In the genomic region with DNA sequence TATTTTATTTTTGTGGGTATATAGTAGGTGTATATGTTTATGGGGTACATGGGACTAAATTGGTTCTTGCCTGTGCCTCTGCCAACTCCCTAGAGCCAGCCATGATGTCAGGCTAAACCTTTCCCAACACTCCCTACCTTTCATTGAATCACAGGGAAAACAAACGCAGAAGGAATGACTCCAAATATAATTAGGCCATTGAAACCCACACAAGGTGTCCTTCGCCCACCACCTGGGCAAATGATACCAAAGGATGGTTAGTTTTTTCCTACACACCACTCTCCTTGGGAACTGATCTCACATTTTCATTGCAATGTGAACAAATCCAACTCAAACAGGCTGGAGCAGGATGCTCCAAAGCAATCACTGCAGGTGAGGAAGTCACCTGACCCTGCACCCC, we compare ENCODE assay signal across 12 cellular contexts.
"Had no signal": no experiment of that assay in that cellular context is flagged by ENCODE, and none has a peak within 500 bp of the region (broad histone marks: within the 10 kb centered on the region; RNA-seq: fewer than 3 reads in every experiment).

No MANE protein-coding gene starts in this region.

- DNase-seq: activated CD4-positive, alpha-beta T cell treated with anti-CD3 and anti-CD28 coated beads for 48 hours; activated naive CD8-positive, alpha-beta T cell treated with anti-CD3 and anti-CD28 coated beads for 36 hours; activated T-cell treated with anti-CD3 and anti-CD28 coated beads, Interleukin-2, amount 50 U/mL, for 1 hour; anterior cingulate cortex; heart right ventricle; islet precursor cell; left lung; stimulated activated CD4-positive, alpha-beta T cell treated with anti-CD3 and anti-CD28 coated beads, Interleukin-4, amount 100 ng/mL, for 1 hour; stimulated activated CD8-positive, alpha-beta memory T cell treated with anti-CD3 and anti-CD28 coated beads, Interleukin-4, amount 100 ng/mL, for 48 hours; T-cell; testis had no signal

- H3K9me3 ChIP-seq: heart right ventricle, left lung, testis had no signal

- H3K27me3 Mint-ChIP-seq: activated naive CD8-positive, alpha-beta T cell treated with anti-CD3 and anti-CD28 coated beads for 36 hours; stimulated activated naive CD8-positive, alpha-beta T cell treated with anti-CD3 and anti-CD28 coated beads, Interleukin-15, Interleukin-2, amounts not matched to agents 100 ng/mL and 50 ng/mL, for 24 hours; T-cell had no signal

- H3K27me3 ChIP-seq: heart right ventricle, left lung, testis had no signal

- H3K27ac Mint-ChIP-seq: activated naive CD8-positive, alpha-beta T cell treated with anti-CD3 and anti-CD28 coated beads for 36 hours; stimulated activated naive CD8-positive, alpha-beta T cell treated with anti-CD3 and anti-CD28 coated beads, Interleukin-15, Interleukin-2, amounts not matched to agents 100 ng/mL and 50 ng/mL, for 24 hours; T-cell had no signal

- H3K4me3 Mint-ChIP-seq: activated naive CD8-positive, alpha-beta T cell treated with anti-CD3 and anti-CD28 coated beads for 36 hours; stimulated activated naive CD8-positive, alpha-beta T cell treated with anti-CD3 and anti-CD28 coated beads, Interleukin-15, Interleukin-2, amounts not matched to agents 100 ng/mL and 50 ng/mL, for 24 hours; T-cell had no signal

- H3K4me1 Mint-ChIP-seq: activated naive CD8-positive, alpha-beta T cell treated with anti-CD3 and anti-CD28 coated beads for 36 hours; T-cell had no signal

- H3K4me3 ChIP-seq: heart right ventricle, left lung, testis had no signal

- ATAC-seq: heart right ventricle, left lung, T-cell had no signal

- H3K9me3 Mint-ChIP-seq: activated naive CD8-positive, alpha-beta T cell treated with anti-CD3 and anti-CD28 coated beads for 36 hours; stimulated activated naive CD8-positive, alpha-beta T cell treated with anti-CD3 and anti-CD28 coated beads, Interleukin-15, Interleukin-2, amounts not matched to agents 100 ng/mL and 50 ng/mL, for 24 hours; T-cell had no signal

- H3K27ac ChIP-seq: testis had no signal
